ENCODE assay signal across 8 cellular contexts in the genomic region with DNA sequence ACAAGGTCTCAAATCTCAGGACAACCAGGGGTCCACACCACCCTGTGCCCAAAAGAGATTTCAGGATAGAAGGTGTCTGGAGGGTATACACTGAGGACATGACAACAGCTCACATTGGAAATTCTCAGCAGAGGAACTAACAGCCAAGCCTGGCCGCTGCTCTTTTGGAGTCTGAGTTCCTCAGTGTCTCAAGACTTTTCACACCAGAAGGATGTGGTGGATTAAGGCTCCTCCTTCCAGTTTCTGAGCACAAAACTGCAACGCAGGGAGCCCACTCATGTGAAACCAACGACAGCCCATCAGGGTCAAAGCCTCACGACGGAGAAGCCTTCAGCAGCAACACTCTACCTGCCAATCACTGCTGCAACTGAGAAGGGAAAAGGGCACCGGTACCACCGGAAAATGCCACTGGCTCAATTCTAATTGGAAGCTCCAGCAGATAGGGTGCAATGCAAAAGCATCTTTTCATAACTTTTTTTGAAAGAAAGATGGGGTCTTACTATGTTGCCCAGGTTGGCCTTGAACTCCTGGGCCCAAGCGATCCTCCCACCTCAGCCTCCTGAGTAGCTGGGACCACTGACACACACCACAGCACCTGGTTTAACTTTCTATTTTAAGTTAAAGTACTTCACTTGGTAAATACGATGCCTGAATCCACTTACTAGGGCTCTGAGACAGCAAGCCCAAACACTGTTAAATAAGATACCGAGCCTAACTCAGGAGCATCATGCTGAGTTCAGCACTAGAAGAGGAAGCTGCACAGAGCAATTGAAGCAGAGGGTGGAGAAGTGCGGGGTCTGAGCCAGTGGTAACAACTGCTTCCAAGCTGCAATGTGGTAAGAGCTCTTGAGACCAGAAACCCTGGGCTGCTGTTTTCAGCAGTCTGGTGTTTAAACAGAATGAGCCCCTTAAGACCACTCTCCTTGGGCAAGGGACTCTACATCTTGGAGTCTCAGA. TPM values are rescaled to one million over a fixed set of nuclear protein-coding genes. Genes with fewer than 3 reads are reported as not detected.
A peak's percentile ranks its signal among the peaks of the same experiment; 100 is the strongest.
DNase-seq lines count a peak whose midpoint lies in the region; ATAC-seq, FAIRE-seq and TF ChIP-seq lines count a peak whose summit lies in the region.

No MANE protein-coding gene starts in this region.

- ATAC-seq in HG02642 (IDR thresholded peaks at IDR 0.05; ENCODE audit: poor library complexity, unreplicated experiment): peak; percentile 37
- ATAC-seq in HG03439 (IDR thresholded peaks at IDR 0.05; ENCODE audit: unreplicated experiment): no peak

- TF ChIP-seq CTCF in GM12875 (IDR thresholded peaks at IDR 0.05; ENCODE audit: borderline replicate concordance, insufficient read depth, low read depth, low read length) (no peak), Peyer's patch (IDR thresholded peaks at IDR 0.05) (no peak)

- no peaks in the 10 kb centered on the region for H3K9me3 ChIP-seq in Peyer's patch
- H3K9me3 ChIP-seq in esophagus (ENCODE audit: control insufficient read depth in 2 of 2, insufficient read depth in 1 of 2, low read depth in 1 of 2, low read length in 1 of 2): no peaks in the 10 kb centered on the region
- no peaks in the 10 kb centered on the region for H3K9me3 ChIP-seq in small intestine (ENCODE audit: control insufficient read depth, low read depth)

- peak in 2 of 3 donors; percentile 76 to 87 for DNase-seq in Peyer's patch
- DNase-seq in small intestine: peak; percentile 40
- no peak for DNase-seq in AG20443 (ENCODE audit: low spot score)
- no peak for DNase-seq in iPS-NIHi7 (ENCODE audit: extremely low spot score)

- peak overlapping the region; percentile 27 for H3K4me3 ChIP-seq in GM12875 (ENCODE audit: low read depth, low read length)
- peak overlapping the region in 3 of 4 donors; percentile 8 to 24 (median 18) for H3K4me3 ChIP-seq in Peyer's patch
- no peak overlapping the region for H3K4me3 ChIP-seq in esophagus (ENCODE audit: low read depth in 1 of 2, low read length in 2 of 2)
- peak overlapping the region in 1 of 2 donors; percentile 23 for H3K4me3 ChIP-seq in small intestine (ENCODE audit: low read depth in 1 of 2, low read length in 2 of 2)

- H3K36me3 ChIP-seq in Peyer's patch (peaks cover 0 to 17% (median 0%) of the 10 kb centered on the region in 3 donors), esophagus (ENCODE audit: control insufficient read depth in 2 of 2, insufficient read depth in 2 of 2, low read length in 1 of 2) (peaks cover 0 to 14% of the 10 kb centered on the region in 2 donors), small intestine (ENCODE audit: control insufficient read depth in 2 of 2, insufficient read depth in 2 of 2, low read length in 2 of 2) (no peaks in the 10 kb centered on the region)

- H3K27ac ChIP-seq in Peyer's patch: peak overlapping the region; percentile 78 to 85 (median 84)
- peak overlapping the region; percentile 57 to 84 for H3K27ac ChIP-seq in esophagus (ENCODE audit: low read depth in 2 of 2, low read length in 1 of 2)
- H3K27ac ChIP-seq in small intestine (ENCODE audit: low read depth in 1 of 2, low read length in 1 of 2): peak overlapping the region; percentile 68 to 90

- H3K27me3 ChIP-seq in Peyer's patch: no peaks in the 10 kb centered on the region
- H3K27me3 ChIP-seq in esophagus (ENCODE audit: control insufficient read depth in 1 of 2, insufficient read depth in 2 of 2, low read length in 2 of 2): no peaks in the 10 kb centered on the region
- no peaks in the 10 kb centered on the region for H3K27me3 ChIP-seq in small intestine (ENCODE audit: control insufficient read depth in 2 of 2, insufficient read depth in 2 of 2, low read length in 2 of 2)

- peaks cover 4 to 85% (median 40%) of the 10 kb centered on the region in 4 donors for H3K4me1 ChIP-seq in Peyer's patch
- H3K4me1 ChIP-seq in esophagus (ENCODE audit: control insufficient read depth in 2 of 2, insufficient read depth in 2 of 2, low read length in 1 of 2): peaks cover 22 to 28% of the 10 kb centered on the region in 2 donors
- H3K4me1 ChIP-seq in small intestine (ENCODE audit: control insufficient read depth in 2 of 2, insufficient read depth in 1 of 2, low read depth in 1 of 2, low read length in 1 of 2): peaks cover 4 to 36% of the 10 kb centered on the region in 2 donors

- no peak for FAIRE-seq in small intestine (lab: Jason Lieb, UNC)

- TF ChIP-seq POLR2A in Peyer's patch (IDR thresholded peaks at IDR 0.05): peak; percentile 26 to 44

- 57 to 65% methylated on average over 11 of the region's 11 CpGs for WGBS in esophagus, 2 donors
- 55 to 80% (median 67%) methylated on average over 11 of the region's 11 CpGs for WGBS in small intestine, 3 donors

RNA-seq across cellular contexts. Expression of a gene that starts 7.8 kb away (rescaled TPM):
- total RNA-seq in Peyer's patch: 100 to 1,000 TPM; 107 to 210 (median 119) TPM
- polyA plus RNA-seq in esophagus (100 to 1,000 TPM; 221 to 272 TPM), small intestine (100 to 1,000 TPM; 262 to 292 (median 289) TPM)

Comparison
In these comparisons a context has a peak if more than half of its experiments do, and no peak if none do; other contexts are left out.
1. H3K4me3 ChIP-seq: peak in GM12875 (single experiment) and Peyer's patch (3 of 4); none in esophagus (0 of 2).
2. DNase-seq: peak in Peyer's patch (2 of 3) and small intestine (single experiment); none in AG20443 (single experiment) and iPS-NIHi7 (single experiment).
3. Peak in every context shown above with its lines, with median percentiles within 50 percentile points of each other: H3K27ac ChIP-seq.